ENCODE assay signal across 1 cellular context in the genomic region with DNA sequence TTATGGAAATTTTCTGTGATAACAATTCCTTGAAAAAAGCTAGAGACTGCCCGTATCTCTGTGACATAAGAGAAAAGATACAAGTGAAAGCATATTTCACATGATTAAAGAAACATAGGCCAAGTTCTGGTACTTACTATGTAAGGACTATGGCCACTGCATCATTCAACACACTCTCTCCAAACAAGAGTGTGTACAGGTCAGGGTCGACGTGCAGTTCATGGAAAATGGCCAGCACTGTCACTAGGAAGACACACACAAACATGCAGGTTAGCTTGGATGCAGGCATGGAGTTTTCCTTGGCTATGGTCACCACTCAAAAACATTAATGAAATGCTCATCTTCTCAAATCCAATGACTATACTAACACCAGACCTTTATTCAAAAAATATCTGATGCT.
TF ChIP-seq lines count a peak whose summit lies in the region.

No MANE protein-coding gene starts in this region.

TF ChIP-seq in H1, 55 proteins besides CTCF, POLR2A, EP300 and RAD21 (continued from another document):
- TF ChIP-seq, protein P1, sequence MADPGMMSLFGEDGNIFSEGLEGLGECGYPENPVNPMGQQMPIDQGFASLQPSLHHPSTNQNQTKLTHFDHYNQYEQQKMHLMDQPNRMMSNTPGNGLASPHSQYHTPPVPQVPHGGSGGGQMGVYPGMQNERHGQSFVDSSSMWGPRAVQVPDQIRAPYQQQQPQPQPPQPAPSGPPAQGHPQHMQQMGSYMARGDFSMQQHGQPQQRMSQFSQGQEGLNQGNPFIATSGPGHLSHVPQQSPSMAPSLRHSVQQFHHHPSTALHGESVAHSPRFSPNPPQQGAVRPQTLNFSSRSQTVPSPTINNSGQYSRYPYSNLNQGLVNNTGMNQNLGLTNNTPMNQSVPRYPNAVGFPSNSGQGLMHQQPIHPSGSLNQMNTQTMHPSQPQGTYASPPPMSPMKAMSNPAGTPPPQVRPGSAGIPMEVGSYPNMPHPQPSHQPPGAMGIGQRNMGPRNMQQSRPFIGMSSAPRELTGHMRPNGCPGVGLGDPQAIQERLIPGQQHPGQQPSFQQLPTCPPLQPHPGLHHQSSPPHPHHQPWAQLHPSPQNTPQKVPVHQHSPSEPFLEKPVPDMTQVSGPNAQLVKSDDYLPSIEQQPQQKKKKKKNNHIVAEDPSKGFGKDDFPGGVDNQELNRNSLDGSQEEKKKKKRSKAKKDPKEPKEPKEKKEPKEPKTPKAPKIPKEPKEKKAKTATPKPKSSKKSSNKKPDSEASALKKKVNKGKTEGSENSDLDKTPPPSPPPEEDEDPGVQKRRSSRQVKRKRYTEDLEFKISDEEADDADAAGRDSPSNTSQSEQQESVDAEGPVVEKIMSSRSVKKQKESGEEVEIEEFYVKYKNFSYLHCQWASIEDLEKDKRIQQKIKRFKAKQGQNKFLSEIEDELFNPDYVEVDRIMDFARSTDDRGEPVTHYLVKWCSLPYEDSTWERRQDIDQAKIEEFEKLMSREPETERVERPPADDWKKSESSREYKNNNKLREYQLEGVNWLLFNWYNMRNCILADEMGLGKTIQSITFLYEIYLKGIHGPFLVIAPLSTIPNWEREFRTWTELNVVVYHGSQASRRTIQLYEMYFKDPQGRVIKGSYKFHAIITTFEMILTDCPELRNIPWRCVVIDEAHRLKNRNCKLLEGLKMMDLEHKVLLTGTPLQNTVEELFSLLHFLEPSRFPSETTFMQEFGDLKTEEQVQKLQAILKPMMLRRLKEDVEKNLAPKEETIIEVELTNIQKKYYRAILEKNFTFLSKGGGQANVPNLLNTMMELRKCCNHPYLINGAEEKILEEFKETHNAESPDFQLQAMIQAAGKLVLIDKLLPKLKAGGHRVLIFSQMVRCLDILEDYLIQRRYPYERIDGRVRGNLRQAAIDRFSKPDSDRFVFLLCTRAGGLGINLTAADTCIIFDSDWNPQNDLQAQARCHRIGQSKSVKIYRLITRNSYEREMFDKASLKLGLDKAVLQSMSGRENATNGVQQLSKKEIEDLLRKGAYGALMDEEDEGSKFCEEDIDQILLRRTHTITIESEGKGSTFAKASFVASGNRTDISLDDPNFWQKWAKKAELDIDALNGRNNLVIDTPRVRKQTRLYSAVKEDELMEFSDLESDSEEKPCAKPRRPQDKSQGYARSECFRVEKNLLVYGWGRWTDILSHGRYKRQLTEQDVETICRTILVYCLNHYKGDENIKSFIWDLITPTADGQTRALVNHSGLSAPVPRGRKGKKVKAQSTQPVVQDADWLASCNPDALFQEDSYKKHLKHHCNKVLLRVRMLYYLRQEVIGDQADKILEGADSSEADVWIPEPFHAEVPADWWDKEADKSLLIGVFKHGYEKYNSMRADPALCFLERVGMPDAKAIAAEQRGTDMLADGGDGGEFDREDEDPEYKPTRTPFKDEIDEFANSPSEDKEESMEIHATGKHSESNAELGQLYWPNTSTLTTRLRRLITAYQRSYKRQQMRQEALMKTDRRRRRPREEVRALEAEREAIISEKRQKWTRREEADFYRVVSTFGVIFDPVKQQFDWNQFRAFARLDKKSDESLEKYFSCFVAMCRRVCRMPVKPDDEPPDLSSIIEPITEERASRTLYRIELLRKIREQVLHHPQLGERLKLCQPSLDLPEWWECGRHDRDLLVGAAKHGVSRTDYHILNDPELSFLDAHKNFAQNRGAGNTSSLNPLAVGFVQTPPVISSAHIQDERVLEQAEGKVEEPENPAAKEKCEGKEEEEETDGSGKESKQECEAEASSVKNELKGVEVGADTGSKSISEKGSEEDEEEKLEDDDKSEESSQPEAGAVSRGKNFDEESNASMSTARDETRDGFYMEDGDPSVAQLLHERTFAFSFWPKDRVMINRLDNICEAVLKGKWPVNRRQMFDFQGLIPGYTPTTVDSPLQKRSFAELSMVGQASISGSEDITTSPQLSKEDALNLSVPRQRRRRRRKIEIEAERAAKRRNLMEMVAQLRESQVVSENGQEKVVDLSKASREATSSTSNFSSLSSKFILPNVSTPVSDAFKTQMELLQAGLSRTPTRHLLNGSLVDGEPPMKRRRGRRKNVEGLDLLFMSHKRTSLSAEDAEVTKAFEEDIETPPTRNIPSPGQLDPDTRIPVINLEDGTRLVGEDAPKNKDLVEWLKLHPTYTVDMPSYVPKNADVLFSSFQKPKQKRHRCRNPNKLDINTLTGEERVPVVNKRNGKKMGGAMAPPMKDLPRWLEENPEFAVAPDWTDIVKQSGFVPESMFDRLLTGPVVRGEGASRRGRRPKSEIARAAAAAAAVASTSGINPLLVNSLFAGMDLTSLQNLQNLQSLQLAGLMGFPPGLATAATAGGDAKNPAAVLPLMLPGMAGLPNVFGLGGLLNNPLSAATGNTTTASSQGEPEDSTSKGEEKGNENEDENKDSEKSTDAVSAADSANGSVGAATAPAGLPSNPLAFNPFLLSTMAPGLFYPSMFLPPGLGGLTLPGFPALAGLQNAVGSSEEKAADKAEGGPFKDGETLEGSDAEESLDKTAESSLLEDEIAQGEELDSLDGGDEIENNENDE (IDR thresholded peaks at IDR 0.05; ENCODE audit: insufficient replicate concordance, low read length) = no peak
- no peak for TF ChIP-seq JUND (IDR thresholded peaks at IDR 0.05; ENCODE audit: low read length)
- no peak for TF ChIP-seq YY1 (IDR thresholded peaks at IDR 0.05; ENCODE audit: low read depth, low read length)
- TF ChIP-seq TAF7 (optimal IDR thresholded peaks at IDR 0.05; ENCODE audit: borderline replicate concordance, low read depth, low read length) = no peak
- TF ChIP-seq SUZ12 (IDR thresholded peaks at IDR 0.05; ENCODE audit: low read length) = no peak
- TF ChIP-seq GTF2F1 (IDR thresholded peaks at IDR 0.05; ENCODE audit: borderline replicate concordance, low read depth, low read length) = no peak
- TF ChIP-seq GABPA (IDR thresholded peaks at IDR 0.05; ENCODE audit: borderline replicate concordance, insufficient read depth, low read length) = no peak
- no peak for TF ChIP-seq KDM1A (IDR thresholded peaks at IDR 0.05; ENCODE audit: borderline replicate concordance, low read length)
- no peak for TF ChIP-seq POLR2AphosphoS5 (IDR thresholded peaks at IDR 0.05; ENCODE audit: low read depth, low read length)
- TF ChIP-seq TCF12 (IDR thresholded peaks at IDR 0.05; ENCODE audit: low read depth, low read length) = no peak
- TF ChIP-seq POU5F1 (IDR thresholded peaks at IDR 0.05; ENCODE audit: low read depth, low read length) = no peak
- no peak for TF ChIP-seq NANOG (IDR thresholded peaks at IDR 0.05; ENCODE audit: insufficient read depth, low read depth, low read length, poor library complexity, severe bottlenecking)
- TF ChIP-seq CHD1 (IDR thresholded peaks at IDR 0.05; ENCODE audit: low read depth, low read length) = no peak
- no peak for TF ChIP-seq BACH1 (IDR thresholded peaks at IDR 0.05; ENCODE audit: low read length)
- TF ChIP-seq RNF2 (IDR thresholded peaks at IDR 0.05; ENCODE audit: borderline replicate concordance, low read depth, low read length, missing control alignments, poor library complexity, severe bottlenecking) = no peak
